In genomic region chr7:74317146-74317782, GRCh38 we compare ENCODE assay signal across 13 cellular contexts. TPM values are rescaled to one million over a fixed set of nuclear protein-coding genes. Genes with fewer than 3 reads are reported as not detected.
A peak's percentile ranks its signal among the peaks of the same experiment; 100 is the strongest.
DNase-seq lines count a peak whose midpoint lies in the region; ATAC-seq and TF ChIP-seq lines count a peak whose summit lies in the region.
"Had no signal": no experiment of that assay in that cellular context is flagged by ENCODE, and none has a peak within 500 bp of the region (broad histone marks: within the 10 kb centered on the region; RNA-seq: fewer than 3 reads in every experiment).

No MANE protein-coding gene starts in this region.

- no peak overlapping the region for H2AFZ ChIP-seq in SK-N-SH (ENCODE audit: low read depth)
- H2AFZ ChIP-seq in osteoblast (ENCODE audit: low read length), result no peak overlapping the region
- H2AFZ ChIP-seq: GM23248 had no signal

- ATAC-seq in SK-N-SH treated with all-trans-retinoic acid at 6 μM for 48 hours, result no peak

- H3K9me3 Mint-ChIP-seq in endothelial cell (ENCODE audit: unreplicated experiment), result no peaks in the 10 kb centered on the region
- H3K9me3 Mint-ChIP-seq: CD4-positive, CD25-positive, alpha-beta regulatory T cell had no signal

- CTCF ChIA-PET in SK-N-SH (lab: Yijun Ruan, JAX), result interaction anchor here (1.0 to 1.5 kb wide), 7 partner anchors 27 to 111 kb away, joined by 3 to 6 read pairs (median 4); no protein-coding TSS in a partner anchor

- peaks cover 0 to 3% of the 10 kb centered on the region in 2 experiments; a peak in 2 of 4 replicates for H3K4me1 ChIP-seq in SK-N-SH (ENCODE audit: control insufficient read depth in 1 of 2, insufficient read depth in 2 of 2, low read depth in 1 of 2, low read length in 1 of 2)
- H3K4me1 ChIP-seq in osteoblast (ENCODE audit: insufficient read depth, low read length), result no peaks in the 10 kb centered on the region

- DNase-seq in SK-N-SH, result peak; percentile 28
- DNase-seq in endothelial cell (ENCODE audit: low spot score), result no peak
- peak; percentile 69 for DNase-seq in osteoblast (ENCODE audit: insufficient read length, low spot score, missing footprints)
- no peak for DNase-seq in activated T-cell treated with anti-CD3 and anti-CD28 coated beads for 4 hours
- DNase-seq in NCI-H2029 treated with DMSO at 0.1 percent for 48 hours (lab: John Stamatoyannopoulos, UW), result no peak
- DNase-seq in activated CD8-positive, alpha-beta memory T cell treated with anti-CD3 and anti-CD28 coated beads, Interleukin-2, amount 50 U/mL, for 4 hours, result no peak
- DNase-seq in NCI-H510A treated with DMSO at 0.1 percent for 48 hours (lab: John Stamatoyannopoulos, UW), result no peak
- DNase-seq: 8988T; CD4-positive, CD25-positive, alpha-beta regulatory T cell; DMS 273 treated with DMSO at 0.1 percent for 48 hours; GM23248 had no signal

- no peak overlapping the region for H3K4me2 ChIP-seq in SK-N-SH
- H3K4me2 ChIP-seq in osteoblast (ENCODE audit: insufficient read depth, low read length), result no peak overlapping the region
- H3K4me2 ChIP-seq: BLaER1 treated with 17β-estradiol and CSF1 and Interleukin-3, amounts not matched to agents 10 nM and 100 nM had no signal

- H4K20me1 ChIP-seq in SK-N-SH (ENCODE audit: insufficient read depth), result peaks cover 70% of the 10 kb centered on the region
- H4K20me1 ChIP-seq in osteoblast (ENCODE audit: insufficient read depth, low read length), result peaks cover 21% of the 10 kb centered on the region

- no peak overlapping the region for H3K9ac ChIP-seq in SK-N-SH
- H3K9ac ChIP-seq: BLaER1 treated with 17β-estradiol and CSF1 and Interleukin-3, amounts not matched to agents 10 nM and 100 nM; GM23248 had no signal

- no peak overlapping the region for H3K27ac Mint-ChIP-seq in endothelial cell (ENCODE audit: unreplicated experiment)
- H3K27ac Mint-ChIP-seq: CD4-positive, CD25-positive, alpha-beta regulatory T cell had no signal

- peaks cover 8% of the 10 kb centered on the region for H3K4me1 Mint-ChIP-seq in endothelial cell (ENCODE audit: unreplicated experiment)

- H3K9me2 ChIP-seq in SK-N-SH, result no peaks in the 10 kb centered on the region

- no peak for TF ChIP-seq EP300 in SK-N-SH (IDR thresholded peaks at IDR 0.05; ENCODE audit: borderline replicate concordance in 1 of 2, low read depth in 1 of 2, low read length in 1 of 2)

- POLR2A ChIA-PET in SK-N-SH (lab: Yijun Ruan, JAX), result no interaction called here

- peaks cover 2% of the 10 kb centered on the region for H3K27me3 Mint-ChIP-seq in endothelial cell (ENCODE audit: unreplicated experiment)

- H3K36me3 ChIP-seq in SK-N-SH (replicated peaks in 1 of 2; ENCODE audit: control insufficient read depth in 1 of 2, insufficient read depth in 2 of 2, low read length in 1 of 2) (peaks cover 0 to 20% of the 10 kb centered on the region in 2 experiments), osteoblast (ENCODE audit: insufficient read depth, low read length) (peaks cover 24% of the 10 kb centered on the region)

- TF ChIP-seq CTCF in SK-N-SH (IDR thresholded peaks at IDR 0.05) (no peak), endothelial cell (IDR thresholded peaks at IDR 0.05; ENCODE audit: unreplicated experiment) (no peak), osteoblast (IDR thresholded peaks at IDR 0.05; ENCODE audit: extremely low read depth, low read depth, low read length) (no peak)

- peaks cover 6% of the 10 kb centered on the region for H3F3A ChIP-seq in SK-N-SH (replicated peaks; ENCODE audit: insufficient read depth)

- H3K27ac ChIP-seq in SK-N-SH (ENCODE audit: low read depth in 2 of 2, low read length in 1 of 2) (no peak overlapping the region), osteoblast (ENCODE audit: low read depth, low read length) (no peak overlapping the region)
- H3K27ac ChIP-seq: BLaER1 treated with 17β-estradiol and CSF1 and Interleukin-3, amounts not matched to agents 10 nM and 100 nM; GM23248 had no signal

- peak overlapping the region; percentile 9 for H3K4me3 Mint-ChIP-seq in endothelial cell (ENCODE audit: unreplicated experiment)
- H3K4me3 Mint-ChIP-seq: CD4-positive, CD25-positive, alpha-beta regulatory T cell had no signal

- no peak overlapping the region for H3K4me3 ChIP-seq in SK-N-SH (ENCODE audit: low read depth in 2 of 2, low read length in 1 of 2)
- H3K4me3 ChIP-seq in osteoblast (ENCODE audit: insufficient read depth, low read length), result no peak overlapping the region
- H3K4me3 ChIP-seq: BLaER1 treated with 17β-estradiol and CSF1 and Interleukin-3, amounts not matched to agents 10 nM and 100 nM; GM23248 had no signal

- H3K36me3 Mint-ChIP-seq in endothelial cell (ENCODE audit: low read depth, unreplicated experiment), result peaks cover 33% of the 10 kb centered on the region
- H3K36me3 Mint-ChIP-seq: CD4-positive, CD25-positive, alpha-beta regulatory T cell had no signal

- H3K79me2 ChIP-seq in SK-N-SH (ENCODE audit: insufficient read depth) (peaks cover 58% of the 10 kb centered on the region), osteoblast (ENCODE audit: insufficient read depth, low read length) (peaks cover 48% of the 10 kb centered on the region)

- H3K27me3 ChIP-seq in SK-N-SH (ENCODE audit: insufficient read depth) (no peaks in the 10 kb centered on the region), osteoblast (ENCODE audit: insufficient read depth, low read length) (no peaks in the 10 kb centered on the region)
- H3K27me3 ChIP-seq: BLaER1 treated with 17β-estradiol and CSF1 and Interleukin-3, amounts not matched to agents 10 nM and 100 nM had no signal

- 96% methylated on average over 10 of the region's 20 CpGs for WGBS in SK-N-SH (ENCODE audit: low lambda C conversion rate)

- no peak for TF ChIP-seq RAD21 in SK-N-SH (IDR thresholded peaks at IDR 0.05; ENCODE audit: low read length)

- no peaks in the 10 kb centered on the region for H3K9me3 ChIP-seq in SK-N-SH
- no peaks in the 10 kb centered on the region for H3K9me3 ChIP-seq in osteoblast (ENCODE audit: low read depth, low read length)
- H3K9me3 ChIP-seq: BLaER1 treated with 17β-estradiol and CSF1 and Interleukin-3, amounts not matched to agents 10 nM and 100 nM had no signal

TF ChIP-seq in SK-N-SH, 30 proteins besides CTCF, POLR2A, EP300 and RAD21 (continues in another document):
- TF ChIP-seq RCOR1 (IDR thresholded peaks at IDR 0.05; ENCODE audit: low read length) (no peak), SMC3 (IDR thresholded peaks at IDR 0.05; ENCODE audit: low read depth, low read length) (no peak), TCF12 (IDR thresholded peaks at IDR 0.05) (no peak), FOSL2 (IDR thresholded peaks at IDR 0.05; ENCODE audit: borderline replicate concordance, low read depth) (no peak), POLR2AphosphoS5 (IDR thresholded peaks at IDR 0.05; ENCODE audit: low read depth, low read length) (no peak), ELF1 (IDR thresholded peaks at IDR 0.05) (no peak), MXI1 (IDR thresholded peaks at IDR 0.05; ENCODE audit: low read depth, low read length) (no peak), FOXJ3 (CRISPR knock-in tag; IDR thresholded peaks at IDR 0.05) (no peak), RXRA (IDR thresholded peaks at IDR 0.05; ENCODE audit: borderline replicate concordance, low read depth) (no peak)

TF ChIP-seq in SK-N-SH treated with all-trans-retinoic acid at 6 μM for 48 hours, 23 proteins besides CTCF, POLR2A, EP300 and RAD21 (continues in another document):
- no peak for TF ChIP-seq ZFP3 (CRISPR knock-in tag; IDR thresholded peaks at IDR 0.05)
- TF ChIP-seq ESRRG (CRISPR knock-in tag; IDR thresholded peaks at IDR 0.05), result no peak
- no peak for TF ChIP-seq OSR1 (CRISPR knock-in tag; IDR thresholded peaks at IDR 0.05)
- no peak for TF ChIP-seq ZC3H10 (CRISPR knock-in tag; IDR thresholded peaks at IDR 0.05)
- no peak for TF ChIP-seq ZNF565 (CRISPR knock-in tag; conservative IDR thresholded peaks at IDR 0.05; ENCODE audit: low read depth)
- TF ChIP-seq ARNTL (CRISPR knock-in tag; IDR thresholded peaks at IDR 0.05; ENCODE audit: borderline replicate concordance, low read depth), result no peak
- no peak for TF ChIP-seq ZNF8 (CRISPR knock-in tag; IDR thresholded peaks at IDR 0.05)
- TF ChIP-seq, protein P1, sequence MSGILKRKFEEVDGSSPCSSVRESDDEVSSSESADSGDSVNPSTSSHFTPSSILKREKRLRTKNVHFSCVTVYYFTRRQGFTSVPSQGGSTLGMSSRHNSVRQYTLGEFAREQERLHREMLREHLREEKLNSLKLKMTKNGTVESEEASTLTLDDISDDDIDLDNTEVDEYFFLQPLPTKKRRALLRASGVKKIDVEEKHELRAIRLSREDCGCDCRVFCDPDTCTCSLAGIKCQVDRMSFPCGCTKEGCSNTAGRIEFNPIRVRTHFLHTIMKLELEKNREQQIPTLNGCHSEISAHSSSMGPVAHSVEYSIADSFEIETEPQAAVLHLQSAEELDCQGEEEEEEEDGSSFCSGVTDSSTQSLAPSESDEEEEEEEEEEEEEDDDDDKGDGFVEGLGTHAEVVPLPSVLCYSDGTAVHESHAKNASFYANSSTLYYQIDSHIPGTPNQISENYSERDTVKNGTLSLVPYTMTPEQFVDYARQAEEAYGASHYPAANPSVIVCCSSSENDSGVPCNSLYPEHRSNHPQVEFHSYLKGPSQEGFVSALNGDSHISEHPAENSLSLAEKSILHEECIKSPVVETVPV (CRISPR knock-in tag; IDR thresholded peaks at IDR 0.05), result no peak
- no peak for TF ChIP-seq BACH2 (CRISPR knock-in tag; IDR thresholded peaks at IDR 0.05; ENCODE audit: borderline replicate concordance)
- no peak for TF ChIP-seq GLIS3 (CRISPR knock-in tag; IDR thresholded peaks at IDR 0.05)
- TF ChIP-seq TCF4 (CRISPR knock-in tag; IDR thresholded peaks at IDR 0.05; ENCODE audit: borderline replicate concordance), result no peak
- no peak for TF ChIP-seq TOX (CRISPR knock-in tag; IDR thresholded peaks at IDR 0.05; ENCODE audit: borderline replicate concordance)

RNA-seq across cellular contexts. Expression of gene CLIP2, which starts 28.1 kb away (rescaled TPM):
- 9.6 and 14.3 TPM in 2 replicates for polyA plus RNA-seq in SK-N-SH (2012; rRNA removed)
- polyA plus RNA-seq in SK-N-SH (2012; cell fraction: cytosol; rRNA removed), result 8.6 and 11.9 TPM in 2 replicates
- 19.0 and 26.1 TPM in 2 replicates for polyA plus RNA-seq in SK-N-SH (2012; cell fraction: nucleus; rRNA removed)
- total RNA-seq in endothelial cell (ENCODE audit: unreplicated experiment) (110 TPM), osteoblast (58.3 and 70.9 TPM in 2 replicates)

Comparison
In these comparisons a context has a peak if more than half of its experiments do, and no peak if none do; other contexts are left out.
1. DNase-seq: peak in SK-N-SH (single experiment) and osteoblast (single experiment); none in endothelial cell (single experiment), activated T-cell treated with anti-CD3 and anti-CD28 coated beads for 4 hours (single experiment), NCI-H2029 treated with DMSO at 0.1 percent for 48 hours (single experiment), activated CD8-positive, alpha-beta memory T cell treated with anti-CD3 and anti-CD28 coated beads, Interleukin-2, amount 50 U/mL, for 4 hours (single experiment) and NCI-H510A treated with DMSO at 0.1 percent for 48 hours (single experiment).